15 cellular contexts compared by ENCODE assay signal in the genomic region with DNA sequence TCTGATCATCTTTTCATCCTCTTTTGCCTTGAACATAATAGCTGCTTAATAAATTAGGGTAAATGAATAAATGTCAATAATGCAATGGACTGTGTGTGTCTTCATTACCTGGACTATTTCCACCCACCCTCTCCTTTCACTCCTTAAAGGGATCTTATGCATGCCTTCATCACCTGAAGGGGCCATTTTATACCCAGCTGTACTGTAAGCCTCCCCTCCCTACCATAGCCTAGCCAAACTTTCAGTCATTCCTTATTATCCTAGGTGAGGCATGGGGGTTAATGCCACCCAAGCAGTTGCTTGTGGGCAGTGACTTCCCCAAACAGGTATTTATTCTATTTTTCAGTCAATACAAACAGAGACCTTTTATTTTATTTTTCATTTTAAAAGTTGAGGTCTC.
DNase-seq lines count a peak whose midpoint lies in the region; ATAC-seq and TF ChIP-seq lines count a peak whose summit lies in the region.
"Had no signal": no experiment of that assay in that cellular context is flagged by ENCODE, and none has a peak within 500 bp of the region (broad histone marks: within the 10 kb centered on the region; RNA-seq: fewer than 3 reads in every experiment).

No MANE protein-coding gene starts in this region.

- no peak for TF ChIP-seq POLR2A in body of pancreas (IDR thresholded peaks at IDR 0.05)

- no peaks in the 10 kb centered on the region for H3K9me3 ChIP-seq in body of pancreas
- H3K9me3 ChIP-seq: BE2C had no signal

- H3K27me3 Mint-ChIP-seq in Calu3 (ENCODE audit: unreplicated experiment), result peaks cover 12% of the 10 kb centered on the region
- peaks cover 8% of the 10 kb centered on the region for H3K27me3 Mint-ChIP-seq in nephron (ENCODE audit: low read depth)

- intact Hi-C loops in Calu3 (cut with micrococcal nuclease; ENCODE audit: unreplicated experiment) (no loop called here), body of pancreas (cut with DNase I) (no loop called here)

- H3K4me3 ChIP-seq in body of pancreas, result no peak overlapping the region
- H3K4me3 ChIP-seq: A549, GM12878 had no signal

- H3K4me3 Mint-ChIP-seq in Calu3 (ENCODE audit: low read depth, unreplicated experiment), result no peak overlapping the region
- H3K4me3 Mint-ChIP-seq in nephron, result no peak overlapping the region
- H3K4me3 Mint-ChIP-seq: CD8-positive, alpha-beta memory T cell; H9; IgD-negative memory B cell had no signal

- no peaks in the 10 kb centered on the region for H3K36me3 Mint-ChIP-seq in Calu3 (ENCODE audit: insufficient read depth, unreplicated experiment)
- no peaks in the 10 kb centered on the region for H3K36me3 Mint-ChIP-seq in nephron (ENCODE audit: low read depth)
- H3K36me3 Mint-ChIP-seq: CD8-positive, alpha-beta memory T cell had no signal

- peaks cover 87% of the 10 kb centered on the region for H3K4me1 ChIP-seq in body of pancreas
- H3K4me1 ChIP-seq: A549, BE2C had no signal

- no peak for ATAC-seq in body of pancreas
- ATAC-seq in GM19351 (IDR thresholded peaks at IDR 0.05; ENCODE audit: unreplicated experiment), result no peak
- no peak for ATAC-seq in GM21529 (IDR thresholded peaks at IDR 0.05; ENCODE audit: unreplicated experiment)
- ATAC-seq: A549, GM12878 had no signal

- H3K9me3 Mint-ChIP-seq in Calu3 (ENCODE audit: low read depth, unreplicated experiment), result peaks cover 3% of the 10 kb centered on the region
- peaks cover 10% of the 10 kb centered on the region for H3K9me3 Mint-ChIP-seq in nephron
- H3K9me3 Mint-ChIP-seq: CD8-positive, alpha-beta memory T cell had no signal

- H3K27ac ChIP-seq in body of pancreas, result peak overlapping the region; percentile 85 to 95 (median 92)
- H3K27ac ChIP-seq: A549, C4-2B had no signal

- peaks cover 17% of the 10 kb centered on the region for H3K4me1 Mint-ChIP-seq in Calu3 (ENCODE audit: low read depth, unreplicated experiment)
- peaks cover 59% of the 10 kb centered on the region for H3K4me1 Mint-ChIP-seq in nephron
- H3K4me1 Mint-ChIP-seq: IgD-negative memory B cell had no signal

- BruUV-seq in Calu3 (replicated peaks; lab: Mats Ljungman, UMichigan), result no TSS peak

- H3K27me3 ChIP-seq in body of pancreas, result no peaks in the 10 kb centered on the region

- no peak for TF ChIP-seq CTCF in Calu3 (IDR thresholded peaks at IDR 0.05; ENCODE audit: unreplicated experiment)
- TF ChIP-seq CTCF in body of pancreas (IDR thresholded peaks at IDR 0.05), result no peak
- no peak for TF ChIP-seq CTCF in nephron (IDR thresholded peaks at IDR 0.05; ENCODE audit: unreplicated experiment in 3 of 3)

- DNase-seq in Calu3, result no peak
- no peak for DNase-seq in body of pancreas
- no peak for DNase-seq in GM03348 (ENCODE audit: low spot score)
- DNase-seq: BE2C; CD8-positive, alpha-beta memory T cell; DMS 273 treated with DMSO at 0.1 percent for 48 hours; GOT3; H9 had no signal

- no peaks in the 10 kb centered on the region for H3K36me3 ChIP-seq in body of pancreas (replicated peaks in 1 of 2; ENCODE audit: insufficient read depth in 1 of 2, low read depth in 2 of 2)
- H3K36me3 ChIP-seq: BE2C had no signal

- H3K27ac Mint-ChIP-seq in Calu3 (ENCODE audit: unreplicated experiment), result peak overlapping the region; percentile 70
- peak overlapping the region in 2 of 3 experiments; percentile 81 to 86 for H3K27ac Mint-ChIP-seq in nephron
- H3K27ac Mint-ChIP-seq: H9, IgD-negative memory B cell had no signal

- CTCF ChIA-PET in Calu3 (lab: Charles Lee), result interaction anchor here (1.0 kb wide), 1 partner anchor 11 kb away, joined by 3 read pairs; no protein-coding TSS in a partner anchor
